In the genomic region with DNA sequence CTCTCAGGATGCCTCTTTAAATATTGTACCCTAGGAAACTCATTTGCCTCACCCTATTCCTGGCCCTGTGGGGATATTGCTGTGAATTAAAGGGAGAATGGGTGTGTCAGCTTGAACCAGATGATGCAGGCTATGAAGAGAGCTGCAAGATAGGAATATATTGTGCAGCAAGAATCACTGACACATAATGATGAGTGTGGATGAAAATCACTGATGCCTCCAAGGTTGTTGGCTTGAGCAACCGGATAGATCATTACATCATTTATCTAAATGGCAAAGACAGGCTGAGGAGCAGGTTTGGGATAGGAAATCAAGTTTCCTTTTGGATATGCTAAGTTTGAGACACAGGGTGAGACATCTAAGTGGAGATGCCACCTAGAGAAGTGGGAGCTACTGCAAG, we compare ENCODE assay signal across 16 cellular contexts. TPM values are rescaled to one million over a fixed set of nuclear protein-coding genes. Genes with fewer than 3 reads are reported as not detected.
DNase-seq lines count a peak whose midpoint lies in the region; ATAC-seq and TF ChIP-seq lines count a peak whose summit lies in the region.
"Had no signal": no experiment of that assay in that cellular context is flagged by ENCODE, and none has a peak within 500 bp of the region (broad histone marks: within the 10 kb centered on the region; RNA-seq: fewer than 3 reads in every experiment).

No MANE protein-coding gene starts in this region.

- CTCF ChIA-PET in HEK293 (lab: Yijun Ruan, JAX), result no interaction called here

- H3K4me1 ChIP-seq in HEK293 (ENCODE audit: control insufficient read depth, insufficient read depth, low read length), result no peaks in the 10 kb centered on the region
- peaks cover 0 to 3% (median 1%) of the 10 kb centered on the region in 4 donors for H3K4me1 ChIP-seq in tibial nerve

- H3K27ac ChIP-seq in HEK293 (ENCODE audit: extremely low read depth, low read depth, low read length) (no peak overlapping the region), epithelial cell of prostate (peak overlapping the region; percentile 43), tibial nerve (no peak overlapping the region)
- H3K27ac ChIP-seq: HL-60 had no signal

- H3K27me3 ChIP-seq in tibial nerve, result peaks cover 1 to 5% of the 10 kb centered on the region in 2 donors

- 83 to 90% methylated on average over 1 of the region's 1 CpG for WGBS in tibial nerve, 2 donors

- H3K36me3 ChIP-seq in HEK293 (ENCODE audit: control insufficient read depth in 2 of 2, insufficient read depth in 1 of 2, low read length in 2 of 2) (no peaks in the 10 kb centered on the region), tibial nerve (no peaks in the 10 kb centered on the region)
- H3K36me3 ChIP-seq: HAP-1 had no signal

- POLR2A ChIA-PET in HEK293 (lab: Yijun Ruan, JAX), result no interaction called here

- H3K9me3 ChIP-seq in HEK293 (ENCODE audit: control insufficient read depth, insufficient read depth, low read depth, low read length), result no peaks in the 10 kb centered on the region
- no peaks in the 10 kb centered on the region for H3K9me3 ChIP-seq in tibial nerve
- H3K9me3 ChIP-seq: HAP-1 had no signal

- TF ChIP-seq POLR2A in tibial nerve (IDR thresholded peaks at IDR 0.05), result no peak

- ATAC-seq in GM19455 (IDR thresholded peaks at IDR 0.05; ENCODE audit: unreplicated experiment), result no peak

- no peak for TF ChIP-seq EP300 in tibial nerve (IDR thresholded peaks at IDR 0.05)

- DNase-seq in amniotic epithelial cell (ENCODE audit: low read depth) (peak; percentile 24), epithelial cell of prostate (ENCODE audit: low read depth, low spot score) (no peak), kidney tubule cell (ENCODE audit: low spot score) (peak; percentile 9), NCI-H345 (lab: John Stamatoyannopoulos, UW) (no peak), tibial nerve (ENCODE audit: low spot score in 2 of 2) (no peak), NCI-H2196 treated with DMSO at 0.1 percent for 48 hours (lab: John Stamatoyannopoulos, UW; ENCODE audit: unreplicated experiment) (no peak)
- DNase-seq: C1 segment of cervical spinal cord; CD4-positive, alpha-beta T cell; DMS153; DMS79 treated with DMSO at 0.1 percent for 48 hours; EL; HFFc6 had no signal

- no peak overlapping the region for H3K4me3 ChIP-seq in HEK293 (ENCODE audit: low read depth, low read length)
- H3K4me3 ChIP-seq in tibial nerve, result no peak overlapping the region
- H3K4me3 ChIP-seq: HAP-1 had no signal

- TF ChIP-seq CTCF in HEK293 (tag by site-specific recombination; IDR thresholded peaks at IDR 0.05) (no peak), tibial nerve (IDR thresholded peaks at IDR 0.05) (no peak)

TF ChIP-seq in HEK293, 187 proteins besides CTCF, POLR2A, EP300 and RAD21:
- TF ChIP-seq ZNF169 (tag by site-specific recombination; IDR thresholded peaks at IDR 0.05), result no peak
- TF ChIP-seq, protein P1, sequence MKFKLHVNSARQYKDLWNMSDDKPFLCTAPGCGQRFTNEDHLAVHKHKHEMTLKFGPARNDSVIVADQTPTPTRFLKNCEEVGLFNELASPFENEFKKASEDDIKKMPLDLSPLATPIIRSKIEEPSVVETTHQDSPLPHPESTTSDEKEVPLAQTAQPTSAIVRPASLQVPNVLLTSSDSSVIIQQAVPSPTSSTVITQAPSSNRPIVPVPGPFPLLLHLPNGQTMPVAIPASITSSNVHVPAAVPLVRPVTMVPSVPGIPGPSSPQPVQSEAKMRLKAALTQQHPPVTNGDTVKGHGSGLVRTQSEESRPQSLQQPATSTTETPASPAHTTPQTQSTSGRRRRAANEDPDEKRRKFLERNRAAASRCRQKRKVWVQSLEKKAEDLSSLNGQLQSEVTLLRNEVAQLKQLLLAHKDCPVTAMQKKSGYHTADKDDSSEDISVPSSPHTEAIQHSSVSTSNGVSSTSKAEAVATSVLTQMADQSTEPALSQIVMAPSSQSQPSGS (tag by site-specific recombination; IDR thresholded peaks at IDR 0.05; ENCODE audit: low read depth), result 0 out of 2 replicates have a peak, but pooled peaks have one; percentile 26

RNA-seq across cellular contexts. Expression of a gene that starts 6.2 kb away (rescaled TPM):
- total RNA-seq in tibial nerve, result under 1 TPM; 0.39 to 0.66 (median 0.51) TPM
- total RNA-seq: CD4-positive, alpha-beta T cell had no signal

Comparison
In these comparisons a context has a peak if more than half of its experiments do, and no peak if none do; other contexts are left out.
1. DNase-seq: peak in amniotic epithelial cell (single experiment) and kidney tubule cell (single experiment); none in epithelial cell of prostate (single experiment), NCI-H345 (single experiment), tibial nerve (0 of 2) and NCI-H2196 treated with DMSO at 0.1 percent for 48 hours (single experiment).